Comparison of ENCODE assay signal across 8 cellular contexts in genomic region chr14:69354383-69355154, GRCh38. TPM values are rescaled to one million over a fixed set of nuclear protein-coding genes. Genes with fewer than 3 reads are reported as not detected.
DNase-seq lines count a peak whose midpoint lies in the region; ATAC-seq lines count a peak whose summit lies in the region.

No MANE protein-coding gene starts in this region.

- peak; percentile 87 to 90 for ATAC-seq in CD4-positive, CD25-positive, alpha-beta regulatory T cell (ENCODE audit: low read depth in 2 of 2)
- peak; percentile 88 for ATAC-seq in GM19397 (IDR thresholded peaks at IDR 0.05; ENCODE audit: unreplicated experiment)
- peak; percentile 84 for ATAC-seq in HG03442 (IDR thresholded peaks at IDR 0.05; ENCODE audit: unreplicated experiment)
- ATAC-seq in left colon, result peak; percentile 83

- H3K9me3 Mint-ChIP-seq in CD4-positive, CD25-positive, alpha-beta regulatory T cell, result no peaks in the 10 kb centered on the region
- no peaks in the 10 kb centered on the region for H3K9me3 Mint-ChIP-seq in stimulated activated naive CD8-positive, alpha-beta T cell treated with anti-CD3 and anti-CD28 coated beads, Interleukin-15, Interleukin-2, amounts not matched to agents 100 ng/mL and 50 ng/mL, for 24 hours

- peak overlapping the region; percentile 72 for H3K27ac ChIP-seq in CD4-positive, CD25-positive, alpha-beta regulatory T cell (ENCODE audit: insufficient read depth, low read length, poor library complexity, severe bottlenecking)

- H3K9me3 ChIP-seq in CD4-positive, CD25-positive, alpha-beta regulatory T cell (ENCODE audit: control insufficient read depth in 2 of 2, low read length in 2 of 2), result no peaks in the 10 kb centered on the region

- H3K27ac Mint-ChIP-seq in CD4-positive, CD25-positive, alpha-beta regulatory T cell, result peak overlapping the region; percentile 93 to 99 (median 96)
- peak overlapping the region; percentile 77 for H3K27ac Mint-ChIP-seq in stimulated activated naive CD8-positive, alpha-beta T cell treated with anti-CD3 and anti-CD28 coated beads, Interleukin-15, Interleukin-2, amounts not matched to agents 100 ng/mL and 50 ng/mL, for 24 hours

- no peaks in the 10 kb centered on the region for H3K27me3 Mint-ChIP-seq in CD4-positive, CD25-positive, alpha-beta regulatory T cell
- H3K27me3 Mint-ChIP-seq in stimulated activated naive CD8-positive, alpha-beta T cell treated with anti-CD3 and anti-CD28 coated beads, Interleukin-15, Interleukin-2, amounts not matched to agents 100 ng/mL and 50 ng/mL, for 24 hours, result no peaks in the 10 kb centered on the region

- DNase-seq in CD4-positive, CD25-positive, alpha-beta regulatory T cell, result peak; percentile 20 to 89 (median 52)
- DNase-seq in activated CD8-positive, alpha-beta memory T cell treated with anti-CD3 and anti-CD28 coated beads for 48 hours (ENCODE audit: low read depth in 2 of 3, low spot score in 2 of 3), result peak; percentile 33 to 45 (median 40)
- peak; percentile 61 to 71 for DNase-seq in left colon
- DNase-seq in NCI-H187 treated with DMSO at 0.1 percent for 48 hours (lab: John Stamatoyannopoulos, UW), result no peak
- DNase-seq in AG08395 (ENCODE audit: low spot score), result no peak

- no peaks in the 10 kb centered on the region for H3K36me3 ChIP-seq in CD4-positive, CD25-positive, alpha-beta regulatory T cell (ENCODE audit: control insufficient read depth, insufficient read depth, low read length)

- intact Hi-C loops in left colon (cut with DNase I, micrococcal nuclease), result loop anchor here in 1 of 2 donors (10.0 kb wide), 1 partner anchor 110 kb away; no protein-coding TSS in a partner anchor

- H3K36me3 Mint-ChIP-seq in CD4-positive, CD25-positive, alpha-beta regulatory T cell, result peaks cover 5% of the 10 kb centered on the region
- no peaks in the 10 kb centered on the region for H3K36me3 Mint-ChIP-seq in stimulated activated naive CD8-positive, alpha-beta T cell treated with anti-CD3 and anti-CD28 coated beads, Interleukin-15, Interleukin-2, amounts not matched to agents 100 ng/mL and 50 ng/mL, for 24 hours (ENCODE audit: low read depth)

- H3K4me3 ChIP-seq in CD4-positive, CD25-positive, alpha-beta regulatory T cell (ENCODE audit: low read depth, low read length), result peak overlapping the region; percentile 58

- peak overlapping the region in 3 of 4 donors; percentile 78 to 88 (median 79) for H3K4me3 Mint-ChIP-seq in CD4-positive, CD25-positive, alpha-beta regulatory T cell
- peak overlapping the region; percentile 63 for H3K4me3 Mint-ChIP-seq in stimulated activated naive CD8-positive, alpha-beta T cell treated with anti-CD3 and anti-CD28 coated beads, Interleukin-15, Interleukin-2, amounts not matched to agents 100 ng/mL and 50 ng/mL, for 24 hours

- H3K27me3 ChIP-seq in CD4-positive, CD25-positive, alpha-beta regulatory T cell (ENCODE audit: control insufficient read depth, insufficient read depth, low read length), result no peaks in the 10 kb centered on the region

- peaks cover 19% of the 10 kb centered on the region for H3K4me1 ChIP-seq in CD4-positive, CD25-positive, alpha-beta regulatory T cell (ENCODE audit: control insufficient read depth, insufficient read depth, low read length, poor library complexity, severe bottlenecking)

- H3K4me1 Mint-ChIP-seq in CD4-positive, CD25-positive, alpha-beta regulatory T cell, result peaks cover 5 to 19% (median 13%) of the 10 kb centered on the region in 4 donors
- H3K4me1 Mint-ChIP-seq in stimulated activated naive CD8-positive, alpha-beta T cell treated with anti-CD3 and anti-CD28 coated beads, Interleukin-15, Interleukin-2, amounts not matched to agents 100 ng/mL and 50 ng/mL, for 24 hours (ENCODE audit: low read depth), result peaks cover 38% of the 10 kb centered on the region

RNA-seq across cellular contexts. Expression of gene ERH, which starts 43.5 kb away (rescaled TPM):
- 117 TPM for total RNA-seq in CD4-positive, CD25-positive, alpha-beta regulatory T cell
- 10 to 100 TPM; 57.2 to 99.6 (median 73.8) TPM for polyA plus RNA-seq in CD4-positive, CD25-positive, alpha-beta regulatory T cell
- 100 to 1,000 TPM in 1 of 2 donors, 10 to 100 TPM in 1; 99.8 to 119 TPM for total RNA-seq in left colon

RNA-seq across cellular contexts. Expression of gene SLC39A9, which starts 43.9 kb away (rescaled TPM):
- total RNA-seq in CD4-positive, CD25-positive, alpha-beta regulatory T cell, result 33.1 TPM
- 10 to 100 TPM; 16.4 to 22.4 (median 22.1) TPM for polyA plus RNA-seq in CD4-positive, CD25-positive, alpha-beta regulatory T cell
- 10 to 100 TPM; 80.7 to 84.5 TPM for total RNA-seq in left colon

Comparison
In these comparisons a context has a peak if more than half of its experiments do, and no peak if none do; other contexts are left out.
1. DNase-seq: peak in CD4-positive, CD25-positive, alpha-beta regulatory T cell (3 of 3), activated CD8-positive, alpha-beta memory T cell treated with anti-CD3 and anti-CD28 coated beads for 48 hours (3 of 3) and left colon (2 of 2); none in NCI-H187 treated with DMSO at 0.1 percent for 48 hours (single experiment) and AG08395 (single experiment).
2. Peak in every context shown above with its lines, with median percentiles within 50 percentile points of each other: ATAC-seq.